In genomic region chr1:27872059-27872801, GRCh38 we compare ENCODE assay signal across 8 cellular contexts. TPM values are rescaled to one million over a fixed set of nuclear protein-coding genes. Genes with fewer than 3 reads are reported as not detected.
DNase-seq lines count a peak whose midpoint lies in the region; ATAC-seq and TF ChIP-seq lines count a peak whose summit lies in the region.

Gene THEMIS2 (plus strand): TSS chr1:27872544. CDS start chr1:27872572, 28 bp downstream.

- peak within 1 kb of the TSS; percentile 72 for H3K4me3 ChIP-seq in GM12864 (ENCODE audit: low read depth, low read length)

- peak; percentile 79 to 84 for ATAC-seq in activated CD4-positive, CD25-positive, alpha-beta regulatory T cell treated with anti-CD3 and anti-CD28 coated beads, Interleukin-2, amount 50 U/mL, for 24 hours
- no peak for ATAC-seq in GM19023 (IDR thresholded peaks at IDR 0.05; ENCODE audit: unreplicated experiment)
- ATAC-seq in GM21367 (IDR thresholded peaks at IDR 0.05; ENCODE audit: unreplicated experiment), result no peak

- DNase-seq in GM12864 (ENCODE audit: low read depth) (no peak), LHCN-M2 (ENCODE audit: low read depth) (no peak)
- peak; percentile 58 for DNase-seq in central memory CD4-positive, alpha-beta T cell
- peak; percentile 61 to 80 (median 67) for DNase-seq in stimulated activated CD4-positive, alpha-beta T cell treated with anti-CD3 and anti-CD28 coated beads, Interleukin-1b, Interleukin-23, amount 100 ng/mL, for 24 hours (ENCODE audit: low read depth in 4 of 4, low spot score in 1 of 4)

- H3K27ac ChIP-seq in layer of hippocampus (ENCODE audit: low read depth, low read length), result peak within 1 kb of the TSS; percentile 64

- no peak for TF ChIP-seq CTCF in GM12864 (IDR thresholded peaks at IDR 0.05; ENCODE audit: low read depth, low read length, missing control alignments)

- H3K27me3 ChIP-seq in layer of hippocampus (ENCODE audit: control insufficient read depth, insufficient read depth, low read length), result no peaks in the 10 kb centered on the region

RNA-seq across cellular contexts. Expression of gene THEMIS2, which starts in this region (rescaled TPM):
- total RNA-seq in LHCN-M2 (2014; rRNA removed), result 11.8 and 12.7 TPM in 2 replicates
- polyA plus RNA-seq in LHCN-M2 (2012), result 2.0 TPM

Comparison
In these comparisons a context has a peak if more than half of its experiments do, and no peak if none do; other contexts are left out.
1. DNase-seq: peak in central memory CD4-positive, alpha-beta T cell (single experiment) and stimulated activated CD4-positive, alpha-beta T cell treated with anti-CD3 and anti-CD28 coated beads, Interleukin-1b, Interleukin-23, amount 100 ng/mL, for 24 hours (4 of 4); none in GM12864 (single experiment) and LHCN-M2 (single experiment).
2. ATAC-seq: peak in activated CD4-positive, CD25-positive, alpha-beta regulatory T cell treated with anti-CD3 and anti-CD28 coated beads, Interleukin-2, amount 50 U/mL, for 24 hours (2 of 2); none in GM19023 (single experiment) and GM21367 (single experiment).